In the genomic region with DNA sequence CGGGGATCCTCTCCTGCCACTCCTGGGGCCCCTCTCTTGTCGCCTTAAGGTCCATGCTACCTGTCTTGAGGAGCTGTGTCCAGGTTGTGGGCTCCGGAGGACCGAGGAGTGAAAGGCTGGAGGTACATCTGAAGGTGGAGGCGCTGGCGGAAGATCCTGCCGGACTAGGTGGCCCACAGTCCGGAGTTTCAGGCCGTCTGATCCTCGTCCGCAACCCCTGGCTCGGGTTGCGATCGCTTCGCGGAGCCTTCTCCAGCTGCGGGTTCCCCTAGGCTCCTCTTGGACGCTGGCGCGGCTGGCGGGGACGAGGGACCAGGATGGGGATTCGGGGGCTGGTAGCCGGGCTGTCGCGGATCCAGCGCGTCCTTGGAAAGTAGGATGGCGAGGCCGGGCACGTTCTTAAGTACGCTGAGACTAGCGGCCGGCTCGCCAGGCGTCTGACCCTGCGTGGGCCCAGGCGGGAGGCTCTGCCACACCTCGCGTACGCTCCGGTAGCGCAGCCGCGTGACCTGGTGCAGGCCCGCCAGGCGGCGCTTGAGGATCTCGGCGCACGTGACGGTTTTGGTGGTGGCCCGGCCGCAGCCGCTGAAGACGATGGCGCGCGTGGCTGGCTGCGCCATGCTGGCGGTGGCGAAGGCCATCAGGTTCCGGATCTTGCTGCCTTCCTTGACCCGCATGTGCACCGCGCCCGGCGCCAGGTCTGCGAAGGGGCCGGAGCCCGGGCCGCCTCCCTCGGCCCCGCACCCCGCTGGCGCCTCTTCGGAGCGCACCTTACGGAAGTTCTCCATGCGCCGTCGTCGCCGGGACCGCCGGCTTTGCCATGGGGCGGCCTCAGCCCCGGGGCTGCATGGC, we compare ENCODE assay signal across 8 cellular contexts. TPM values are rescaled to one million over a fixed set of nuclear protein-coding genes. Genes with fewer than 3 reads are reported as not detected.
DNase-seq lines count a peak whose midpoint lies in the region; ATAC-seq and TF ChIP-seq lines count a peak whose summit lies in the region.

No MANE protein-coding gene starts in this region.

- peak; percentile 41 for TF ChIP-seq CTCF in GM10248 (IDR thresholded peaks at IDR 0.05; ENCODE audit: control extremely low read depth, extremely low read depth, low read depth, missing control alignments)
- peak; percentile 50 for TF ChIP-seq CTCF in HFFc6 (IDR thresholded peaks at IDR 0.05)
- peak; percentile 13 for TF ChIP-seq CTCF in natural killer cell (IDR thresholded peaks at IDR 0.05)

- H3K27ac Mint-ChIP-seq in HFFc6 (no peak overlapping the region), natural killer cell (no peak overlapping the region)
- peak overlapping the region; percentile 31 for H3K27ac Mint-ChIP-seq in stimulated activated naive CD8-positive, alpha-beta T cell treated with anti-CD3 and anti-CD28 coated beads, Interleukin-15, Interleukin-2, amounts not matched to agents 100 ng/mL and 50 ng/mL, for 24 hours

- H3K9me3 Mint-ChIP-seq in HFFc6 (no peaks in the 10 kb centered on the region), natural killer cell (no peaks in the 10 kb centered on the region)
- H3K9me3 Mint-ChIP-seq in stimulated activated naive CD8-positive, alpha-beta T cell treated with anti-CD3 and anti-CD28 coated beads, Interleukin-15, Interleukin-2, amounts not matched to agents 100 ng/mL and 50 ng/mL, for 24 hours, result no peaks in the 10 kb centered on the region

- DNase-seq in GM10248 (ENCODE audit: extremely low spot score) (peak; percentile 73), HFFc6 (no peak), NCI-H526 (lab: John Stamatoyannopoulos, UW) (peak; percentile 33 to 89), fibroblast of gingiva (ENCODE audit: low read depth) (peak; percentile 75), natural killer cell (peak; percentile 48), NCI-H1436 (lab: John Stamatoyannopoulos, UW) (no peak)
- DNase-seq in activated T-cell treated with anti-CD3 and anti-CD28 coated beads, Interleukin-2, amount 50 U/mL, for 48 hours, result peak; percentile 80 to 85

- H3K4me3 Mint-ChIP-seq in HFFc6 (no peak overlapping the region), natural killer cell (peak overlapping the region; percentile 25)
- H3K4me3 Mint-ChIP-seq in stimulated activated naive CD8-positive, alpha-beta T cell treated with anti-CD3 and anti-CD28 coated beads, Interleukin-15, Interleukin-2, amounts not matched to agents 100 ng/mL and 50 ng/mL, for 24 hours, result peak overlapping the region; percentile 75

- H3K4me1 Mint-ChIP-seq in HFFc6 (ENCODE audit: low read depth) (peaks cover 37% of the 10 kb centered on the region), natural killer cell (peaks cover 6 to 22% of the 10 kb centered on the region in 2 donors)
- H3K4me1 Mint-ChIP-seq in stimulated activated naive CD8-positive, alpha-beta T cell treated with anti-CD3 and anti-CD28 coated beads, Interleukin-15, Interleukin-2, amounts not matched to agents 100 ng/mL and 50 ng/mL, for 24 hours (ENCODE audit: low read depth), result peaks cover 47% of the 10 kb centered on the region

- peaks cover 14% of the 10 kb centered on the region for H3K27me3 Mint-ChIP-seq in HFFc6 (ENCODE audit: insufficient read depth)
- H3K27me3 Mint-ChIP-seq in natural killer cell (ENCODE audit: low read depth in 2 of 2), result peaks cover 30 to 38% of the 10 kb centered on the region in 2 donors
- peaks cover 26% of the 10 kb centered on the region for H3K27me3 Mint-ChIP-seq in stimulated activated naive CD8-positive, alpha-beta T cell treated with anti-CD3 and anti-CD28 coated beads, Interleukin-15, Interleukin-2, amounts not matched to agents 100 ng/mL and 50 ng/mL, for 24 hours

- CTCF ChIA-PET in GM10248 (lab: Yijun Ruan, JAX), result interaction anchor here (0.9 to 4.4 kb wide), 7 partner anchors 10 to 322 kb away, joined by 3 to 33 read pairs (median 4); no protein-coding TSS in a partner anchor

- peak; percentile 52 to 67 (median 64) for ATAC-seq in natural killer cell

- POLR2A ChIA-PET in GM10248 (lab: Yijun Ruan, JAX), result interaction anchor here (0.9 kb wide), 1 partner anchor 179 kb away, joined by 4 read pairs; no protein-coding TSS in a partner anchor

- intact Hi-C loops in natural killer cell (cut with micrococcal nuclease), result loop anchor here (2.0 kb wide), 1 partner anchor 249 kb away; no protein-coding TSS in a partner anchor

- H3K36me3 Mint-ChIP-seq in HFFc6 (ENCODE audit: low read depth), result no peaks in the 10 kb centered on the region
- H3K36me3 Mint-ChIP-seq in natural killer cell, result no peaks in the 10 kb centered on the region
- no peaks in the 10 kb centered on the region for H3K36me3 Mint-ChIP-seq in stimulated activated naive CD8-positive, alpha-beta T cell treated with anti-CD3 and anti-CD28 coated beads, Interleukin-15, Interleukin-2, amounts not matched to agents 100 ng/mL and 50 ng/mL, for 24 hours (ENCODE audit: low read depth)

RNA-seq across cellular contexts. Expression of a gene that starts 0.6 kb away (rescaled TPM):
- total RNA-seq in HFFc6 (2021; fragmentation: NEBNext Ultra II Directional; extraction: Animal tissue kit (Norgen Biotek cat#: 25700)), result 1 to 10 TPM in 5 of 6 experiments, under 1 TPM in 1; 0.76 to 1.7 (median 1.5) TPM
- total RNA-seq in natural killer cell, result under 1 TPM; 0.21 to 0.84 (median 0.50) TPM

RNA-seq across cellular contexts. Expression of a gene that starts 18.1 kb away (rescaled TPM):
- 100 to 1,000 TPM; 181 to 189 (median 186) TPM for total RNA-seq in HFFc6 (2021; fragmentation: NEBNext Ultra II Directional; extraction: Animal tissue kit (Norgen Biotek cat#: 25700))
- total RNA-seq in natural killer cell, result 10 to 100 TPM; 69.7 to 90.0 (median 76.9) TPM

RNA-seq across cellular contexts. Expression of a gene that starts 39.3 kb away (rescaled TPM):
- 10 to 100 TPM in 2 of 6 experiments, 1 to 10 TPM in 4; 6.4 to 11.2 (median 6.9) TPM for total RNA-seq in HFFc6 (2021; fragmentation: NEBNext Ultra II Directional; extraction: Animal tissue kit (Norgen Biotek cat#: 25700))
- total RNA-seq in natural killer cell, result 1 to 10 TPM in 1 of 3 donors, under 1 TPM in 2; 0.09 to 2.7 (median 0.54) TPM

RNA-seq across cellular contexts. Expression of a gene that starts 49.4 kb away (rescaled TPM):
- 10 to 100 TPM; 40.6 to 61.4 (median 51.8) TPM for total RNA-seq in HFFc6 (2021; fragmentation: NEBNext Ultra II Directional; extraction: Animal tissue kit (Norgen Biotek cat#: 25700))
- 100 to 1,000 TPM in 1 of 3 donors, 10 to 100 TPM in 2; 63.5 to 107 (median 69.0) TPM for total RNA-seq in natural killer cell

Comparison
In these comparisons a context has a peak if more than half of its experiments do, and no peak if none do; other contexts are left out.
1. DNase-seq: peak in GM10248 (single experiment), NCI-H526 (2 of 2), activated T-cell treated with anti-CD3 and anti-CD28 coated beads, Interleukin-2, amount 50 U/mL, for 48 hours (2 of 2), fibroblast of gingiva (single experiment) and natural killer cell (single experiment); none in HFFc6 (single experiment) and NCI-H1436 (single experiment).
2. Peak in every context shown above with its lines, with median percentiles within 50 percentile points of each other: CTCF ChIP-seq.